ENCODE assay signal across 8 cellular contexts in genomic region chr2:220747736-220748135, GRCh38.
"Had no signal": no experiment of that assay in that cellular context is flagged by ENCODE, and none has a peak within 500 bp of the region (broad histone marks: within the 10 kb centered on the region; RNA-seq: fewer than 3 reads in every experiment).

No MANE protein-coding gene starts in this region.

- H3K36me3 ChIP-seq: HAP-1 had no signal

- DNase-seq: H7, HFFc6, KG1 had no signal

- H2AFZ ChIP-seq: GM23338 had no signal

- H3K9me3 ChIP-seq: HAP-1 had no signal

- FAIRE-seq: H1 had no signal

- H3K4me1 ChIP-seq: HAP-1 had no signal

- ATAC-seq: GM23338, HCT116 had no signal

- H3K27ac ChIP-seq: HL-60 had no signal

- H3K4me3 ChIP-seq: GM23338, HAP-1 had no signal

- H3K4me2 ChIP-seq: GM23338 had no signal
